ENCODE assay signal across 13 cellular contexts in genomic region chr2:160299540-160299939, GRCh38.
DNase-seq lines count a peak whose midpoint lies in the region; ATAC-seq, FAIRE-seq and TF ChIP-seq lines count a peak whose summit lies in the region.
"Had no signal": no experiment of that assay in that cellular context is flagged by ENCODE, and none has a peak within 500 bp of the region (broad histone marks: within the 10 kb centered on the region; RNA-seq: fewer than 3 reads in every experiment).

No MANE protein-coding gene starts in this region.

- H3K9me3 Mint-ChIP-seq in CD8-positive, alpha-beta memory T cell = no peaks in the 10 kb centered on the region
- H3K9me3 Mint-ChIP-seq in WTC11 = no peaks in the 10 kb centered on the region
- H3K9me3 Mint-ChIP-seq: activated B cell treated with CpG ODN at 0.5 μM for 24 hours had no signal

- no peak overlapping the region for H3K4me3 Mint-ChIP-seq in CD8-positive, alpha-beta memory T cell
- no peak overlapping the region for H3K4me3 Mint-ChIP-seq in WTC11
- H3K4me3 Mint-ChIP-seq: activated B cell treated with CpG ODN at 0.5 μM for 24 hours had no signal

- no peaks in the 10 kb centered on the region for H3K9me3 ChIP-seq in A673 (ENCODE audit: low read depth, low read length, poor library complexity, severe bottlenecking)
- no peaks in the 10 kb centered on the region for H3K9me3 ChIP-seq in CD8-positive, alpha-beta memory T cell (ENCODE audit: low read length)
- H3K9me3 ChIP-seq: sigmoid colon, vagina had no signal

- H3K4me1 ChIP-seq in A673 (ENCODE audit: insufficient read depth, low read length, poor library complexity, severe bottlenecking) = peaks cover 15% of the 10 kb centered on the region
- peaks cover 33% of the 10 kb centered on the region for H3K4me1 ChIP-seq in CD8-positive, alpha-beta memory T cell (ENCODE audit: insufficient read depth, low read length)

- POLR2A ChIA-PET in A673 (lab: Charles Lee; ENCODE audit: low non-redundant PET) (no interaction called here), WTC11 (lab: Charles Lee) (no interaction called here)
- POLR2A ChIA-PET in CD8-positive, alpha-beta memory T cell (lab: Charles Lee) = no interaction called here

- ATAC-seq in WTC11 = no peak
- ATAC-seq in HG02678 (IDR thresholded peaks at IDR 0.05; ENCODE audit: unreplicated experiment) = no peak

- intact Hi-C loops in A673 (cut with micrococcal nuclease; ENCODE audit: unreplicated experiment) = no loop called here

- H3K36me3 Mint-ChIP-seq in CD8-positive, alpha-beta memory T cell = peaks cover 18 to 88% (median 41%) of the 10 kb centered on the region in 3 donors
- peaks cover 37% of the 10 kb centered on the region for H3K36me3 Mint-ChIP-seq in WTC11

- FAIRE-seq in HTR-8/SVneo (lab: Jason Lieb, UNC) = no peak

- H3K27ac Mint-ChIP-seq in CD8-positive, alpha-beta memory T cell = peak overlapping the region in 6 of 8 donors; percentile 16 to 87 (median 79)
- H3K27ac Mint-ChIP-seq in WTC11 = peak overlapping the region; percentile 17
- H3K27ac Mint-ChIP-seq: activated B cell treated with CpG ODN at 0.5 μM for 24 hours had no signal

- peak overlapping the region; percentile 27 for H3K27ac ChIP-seq in A673 (ENCODE audit: low read depth, low read length, poor library complexity, severe bottlenecking)
- no peak overlapping the region for H3K27ac ChIP-seq in CD8-positive, alpha-beta memory T cell (ENCODE audit: low read depth, low read length)
- H3K27ac ChIP-seq: sigmoid colon, vagina had no signal

- peaks cover 17% of the 10 kb centered on the region for H3K36me3 ChIP-seq in A673 (ENCODE audit: insufficient read depth, low read length, poor library complexity, severe bottlenecking)
- H3K36me3 ChIP-seq in CD8-positive, alpha-beta memory T cell (ENCODE audit: insufficient read depth, low read length) = peaks cover 24% of the 10 kb centered on the region

- peaks cover 68 to 82% (median 79%) of the 10 kb centered on the region in 3 donors for H3K4me1 Mint-ChIP-seq in CD8-positive, alpha-beta memory T cell
- peaks cover 14% of the 10 kb centered on the region for H3K4me1 Mint-ChIP-seq in WTC11
- H3K4me1 Mint-ChIP-seq: activated B cell treated with CpG ODN at 0.5 μM for 24 hours had no signal

- H3K27me3 ChIP-seq in A673 (replicated peaks; ENCODE audit: insufficient read depth, low read depth, low read length, poor library complexity) = no peaks in the 10 kb centered on the region
- no peaks in the 10 kb centered on the region for H3K27me3 ChIP-seq in CD8-positive, alpha-beta memory T cell (ENCODE audit: insufficient read depth, low read length, poor library complexity, severe bottlenecking)
- H3K27me3 ChIP-seq: sigmoid colon, vagina had no signal

- H3K27me3 Mint-ChIP-seq in CD8-positive, alpha-beta memory T cell = no peaks in the 10 kb centered on the region
- H3K27me3 Mint-ChIP-seq in WTC11 (ENCODE audit: low read depth) = no peaks in the 10 kb centered on the region
- H3K27me3 Mint-ChIP-seq: activated B cell treated with CpG ODN at 0.5 μM for 24 hours had no signal

- H3K4me3 ChIP-seq in A673 (ENCODE audit: low read depth, low read length, poor library complexity, severe bottlenecking) (no peak overlapping the region), fibroblast of pulmonary artery (replicated peaks; ENCODE audit: low read depth, low read length) (no peak overlapping the region)
- no peak overlapping the region for H3K4me3 ChIP-seq in CD8-positive, alpha-beta memory T cell (ENCODE audit: low read length)
- H3K4me3 ChIP-seq: sigmoid colon, vagina had no signal

- CTCF ChIA-PET in A673 (lab: Charles Lee) (interaction anchor here (0.6 to 1.0 kb wide), 2 partner anchors 25 to 94 kb away, joined by 4 read pairs; no protein-coding TSS in a partner anchor), WTC11 (lab: Charles Lee) (interaction anchor here (1.2 kb wide), 1 partner anchor 47 kb away, joined by 4 read pairs; no protein-coding TSS in a partner anchor)
- CTCF ChIA-PET in CD8-positive, alpha-beta memory T cell (lab: Charles Lee) = no interaction called here

- TF ChIP-seq CTCF in A673 (conservative IDR thresholded peaks at IDR 0.05; ENCODE audit: low read depth, low read length) = no peak
- TF ChIP-seq CTCF in WTC11 (IDR thresholded peaks at IDR 0.05) = no peak
- no peak for TF ChIP-seq CTCF in fibroblast of pulmonary artery (IDR thresholded peaks at IDR 0.05; ENCODE audit: low read length, missing control alignments)

- no TSS peak for BruUV-seq in A673 (replicated peaks; lab: Mats Ljungman, UMichigan)

- DNase-seq in A673 (ENCODE audit: low spot score) = peak; percentile 60
- DNase-seq in CD8-positive, alpha-beta memory T cell = no peak
- DNase-seq in WTC11 (ENCODE audit: low spot score) = no peak
- DNase-seq in fibroblast of pulmonary artery (ENCODE audit: low read depth) = peak; percentile 71
- DNase-seq in activated CD4-positive, CD25-positive, alpha-beta regulatory T cell treated with anti-CD3 and anti-CD28 coated beads, Interleukin-2, amount 50 U/mL, for 72 hours = no peak
- DNase-seq in HTR-8/SVneo (ENCODE audit: insufficient read length, low spot score) = no peak
- DNase-seq in activated CD8-positive, alpha-beta memory T cell treated with anti-CD3 and anti-CD28 coated beads, Interleukin-2, amount 50 U/mL, for 48 hours = no peak
- DNase-seq: activated B cell treated with CpG ODN at 0.5 μM for 24 hours, anterior cingulate cortex, NCI-H2171, sigmoid colon had no signal

TF ChIP-seq in WTC11, 78 proteins besides CTCF, POLR2A, EP300 and RAD21:
- no peak for TF ChIP-seq ATF3 (CRISPR knock-in tag; conservative IDR thresholded peaks at IDR 0.05)
- TF ChIP-seq CREM (CRISPR knock-in tag; IDR thresholded peaks at IDR 0.05) = no peak
- TF ChIP-seq TEAD1 (CRISPR knock-in tag; IDR thresholded peaks at IDR 0.05) = no peak
- TF ChIP-seq GTF2I (CRISPR knock-in tag; conservative IDR thresholded peaks at IDR 0.05) = no peak
- TF ChIP-seq SMAD4 (CRISPR knock-in tag; IDR thresholded peaks at IDR 0.05) = no peak
- no peak for TF ChIP-seq TEAD4 (CRISPR knock-in tag; IDR thresholded peaks at IDR 0.05)
- TF ChIP-seq ZNF219 (CRISPR knock-in tag; IDR thresholded peaks at IDR 0.05; ENCODE audit: borderline replicate concordance) = no peak
- no peak for TF ChIP-seq ZBTB21 (CRISPR knock-in tag; IDR thresholded peaks at IDR 0.05; ENCODE audit: borderline replicate concordance)
- no peak for TF ChIP-seq RELA (CRISPR knock-in tag; IDR thresholded peaks at IDR 0.05; ENCODE audit: borderline replicate concordance)
- TF ChIP-seq PRDM15 (CRISPR knock-in tag; IDR thresholded peaks at IDR 0.05) = no peak
- no peak for TF ChIP-seq SOX15 (CRISPR knock-in tag; IDR thresholded peaks at IDR 0.05)
- no peak for TF ChIP-seq ZNF416 (CRISPR knock-in tag; IDR thresholded peaks at IDR 0.05)
- TF ChIP-seq JAZF1 (CRISPR knock-in tag; IDR thresholded peaks at IDR 0.05) = no peak
- TF ChIP-seq PRRX2 (CRISPR knock-in tag; IDR thresholded peaks at IDR 0.05) = no peak
- TF ChIP-seq SMAD3 (CRISPR knock-in tag; IDR thresholded peaks at IDR 0.05; ENCODE audit: borderline replicate concordance) = no peak
- TF ChIP-seq SP1 (CRISPR knock-in tag; conservative IDR thresholded peaks at IDR 0.05) = no peak

Comparison
In these comparisons a context has a peak if more than half of its experiments do, and no peak if none do; other contexts are left out.
1. DNase-seq: peak in A673 (single experiment) and fibroblast of pulmonary artery (single experiment); none in CD8-positive, alpha-beta memory T cell (0 of 5), WTC11 (single experiment), activated CD4-positive, CD25-positive, alpha-beta regulatory T cell treated with anti-CD3 and anti-CD28 coated beads, Interleukin-2, amount 50 U/mL, for 72 hours (single experiment), HTR-8/SVneo (single experiment) and activated CD8-positive, alpha-beta memory T cell treated with anti-CD3 and anti-CD28 coated beads, Interleukin-2, amount 50 U/mL, for 48 hours (single experiment).